In genomic region chr18:50374753-50375391, GRCh38 we compare ENCODE assay signal across 8 cellular contexts. TPM values are rescaled to one million over a fixed set of nuclear protein-coding genes. Genes with fewer than 3 reads are reported as not detected.
A peak's percentile ranks its signal among the peaks of the same experiment; 100 is the strongest.
DNase-seq lines count a peak whose midpoint lies in the region; ATAC-seq and TF ChIP-seq lines count a peak whose summit lies in the region.

Gene SKA1 (plus strand): TSS chr18:50375046. CDS start chr18:50375831, 785 bp downstream.

- H3K4me2 ChIP-seq in OCI-LY3 (ENCODE audit: low read length): peak within 1 kb of the TSS; percentile 82

- H3K4me3 Mint-ChIP-seq in endothelial cell (ENCODE audit: unreplicated experiment) (peak within 1 kb of the TSS; percentile 92), mesothelial cell of epicardium (peak within 1 kb of the TSS; percentile 78)

- H3K27me3 Mint-ChIP-seq in endothelial cell (ENCODE audit: unreplicated experiment) (peaks cover 2% of the 10 kb centered on the region), mesothelial cell of epicardium (ENCODE audit: low read depth) (no peaks in the 10 kb centered on the region)

- peak within 1 kb of the TSS; percentile 81 for H3K4me3 ChIP-seq in OCI-LY3 (ENCODE audit: low read length)

- H3K36me3 Mint-ChIP-seq in endothelial cell (ENCODE audit: low read depth, unreplicated experiment): no peaks in the 10 kb centered on the region
- H3K36me3 Mint-ChIP-seq in mesothelial cell of epicardium: no peaks in the 10 kb centered on the region

- H3K4me1 ChIP-seq in OCI-LY3 (ENCODE audit: low read length): peaks cover 29% of the 10 kb centered on the region

- H2AFZ ChIP-seq in OCI-LY3 (ENCODE audit: low read depth, low read length): peak within 1 kb of the TSS; percentile 88

- H3K4me1 Mint-ChIP-seq in endothelial cell (ENCODE audit: unreplicated experiment) (peaks cover 5% of the 10 kb centered on the region), mesothelial cell of epicardium (peaks cover 17% of the 10 kb centered on the region)

- peaks cover 32% of the 10 kb centered on the region for H3K36me3 ChIP-seq in OCI-LY3 (replicated peaks; ENCODE audit: low read depth, low read length)

- peak; percentile 89 for ATAC-seq in GM21515 (IDR thresholded peaks at IDR 0.05; ENCODE audit: unreplicated experiment)

- H3K27ac Mint-ChIP-seq in endothelial cell (ENCODE audit: unreplicated experiment) (peak within 1 kb of the TSS; percentile 78), mesothelial cell of epicardium (peak within 1 kb of the TSS; percentile 87)

- no peak for TF ChIP-seq CTCF in OCI-LY3 (IDR thresholded peaks at IDR 0.05; ENCODE audit: low read depth, low read length)
- TF ChIP-seq CTCF in endothelial cell (IDR thresholded peaks at IDR 0.05; ENCODE audit: unreplicated experiment): no peak
- TF ChIP-seq CTCF in mesothelial cell of epicardium (IDR thresholded peaks at IDR 0.05; ENCODE audit: unreplicated experiment): no peak

- H3K9me3 ChIP-seq in OCI-LY3 (ENCODE audit: insufficient read depth, low read length): peaks cover 9% of the 10 kb centered on the region; the same call in 1 of the 2 replicates

- peak within 1 kb of the TSS; percentile 84 for H3K9ac ChIP-seq in OCI-LY3 (ENCODE audit: low read length)

- no peaks in the 10 kb centered on the region for H4K20me1 ChIP-seq in OCI-LY3 (ENCODE audit: insufficient read depth, low read length)

- DNase-seq in D341Med (ENCODE audit: low spot score): peak; percentile 100
- DNase-seq in HuH-7 (ENCODE audit: low spot score): peak; percentile 76
- peak; percentile 95 for DNase-seq in activated CD8-positive, alpha-beta memory T cell treated with anti-CD3 and anti-CD28 coated beads, Interleukin-2, amount 50 U/mL, for 48 hours
- DNase-seq in endothelial cell (ENCODE audit: low spot score): peak; percentile 96
- peak; percentile 91 to 94 for DNase-seq in mesothelial cell of epicardium (ENCODE audit: low spot score in 2 of 2, unreplicated experiment in 2 of 2)
- DNase-seq in stimulated activated CD8-positive, alpha-beta memory T cell treated with anti-CD3 and anti-CD28 coated beads, Interleukin-15, amount 100 ng/mL, for 48 hours (ENCODE audit: low read depth in 2 of 2): peak; percentile 87 to 89

- H3K9me3 Mint-ChIP-seq in endothelial cell (ENCODE audit: unreplicated experiment): peaks cover 4% of the 10 kb centered on the region
- peaks cover 15% of the 10 kb centered on the region for H3K9me3 Mint-ChIP-seq in mesothelial cell of epicardium

- H3K27me3 ChIP-seq in OCI-LY3 (ENCODE audit: low read depth, low read length): no peaks in the 10 kb centered on the region

- peaks cover 15% of the 10 kb centered on the region for H3K79me2 ChIP-seq in OCI-LY3 (ENCODE audit: low read length)

- peak within 1 kb of the TSS; percentile 49 for H3K27ac ChIP-seq in OCI-LY3 (ENCODE audit: low read length)

RNA-seq across cellular contexts. Expression of gene SKA1, which starts in this region (rescaled TPM):
- 4.7 TPM for total RNA-seq in endothelial cell (ENCODE audit: unreplicated experiment)
- 5.0 to 5.9 TPM (median 5.5 TPM) in 3 replicates for total RNA-seq in mesothelial cell of epicardium

Comparison
In these comparisons a context has a peak if more than half of its experiments do, and no peak if none do; other contexts are left out.
1. Peak in every context shown above with its lines: DNase-seq, ATAC-seq, H3K4me3 ChIP-seq and H3K27ac ChIP-seq.